Comparison of ENCODE assay signal across 8 cellular contexts in genomic region chr3:14216257-14217048, GRCh38. TPM values are rescaled to one million over a fixed set of nuclear protein-coding genes. Genes with fewer than 3 reads are reported as not detected.
DNase-seq lines count a peak whose midpoint lies in the region; ATAC-seq, FAIRE-seq and TF ChIP-seq lines count a peak whose summit lies in the region.

No MANE protein-coding gene starts in this region.

- WGBS in heart right ventricle, 2 donors, result 14 to 35% methylated on average over 22 of the region's 22 CpGs

- peaks cover 0 to 22% (median 7%) of the 10 kb centered on the region in 11 donors for H3K9me3 ChIP-seq in heart right ventricle

- peak overlapping the region in 5 of 10 donors; percentile 50 to 82 (median 60) for H3K27ac ChIP-seq in heart right ventricle

- peak; percentile 79 to 96 (median 90) for ATAC-seq in heart right ventricle
- no peak for ATAC-seq in HG02588 (IDR thresholded peaks at IDR 0.05; ENCODE audit: unreplicated experiment)

- no peaks in the 10 kb centered on the region for H3K27me3 ChIP-seq in heart right ventricle

- no peaks in the 10 kb centered on the region for H3K4me1 ChIP-seq in heart right ventricle

- peak in 8 of 9 donors; percentile 23 to 67 (median 52) for TF ChIP-seq CTCF in heart right ventricle (IDR thresholded peaks at IDR 0.05)
- TF ChIP-seq CTCF in retinal pigment epithelial cell (conservative IDR thresholded peaks at IDR 0.05; ENCODE audit: low read depth, low read length), result peak; percentile 75

- H3K36me3 ChIP-seq in heart right ventricle, result no peaks in the 10 kb centered on the region

- no peak for FAIRE-seq in GM19239 (lab: Jason Lieb, UNC)

- DNase-seq in C1 segment of cervical spinal cord (lab: John Stamatoyannopoulos, UW) (peak in 12 of 14 donors; percentile 10 to 80 (median 49)), HuH-7.5 (ENCODE audit: low spot score) (peak; percentile 72), heart right ventricle (peak; percentile 33 to 67), retinal pigment epithelial cell (ENCODE audit: low read depth) (peak; percentile 80), GM19239 (ENCODE audit: insufficient read length, low spot score) (no peak), NCI-H146 treated with DMSO at 0.1 percent for 48 hours (lab: John Stamatoyannopoulos, UW; ENCODE audit: unreplicated experiment) (no peak)
- peak; percentile 29 for DNase-seq in activated gamma-delta T cell treated with anti-CD3 and anti-CD28 coated beads, Interleukin-2, amount 50 U/mL, for 16 hours (ENCODE audit: low read depth)

- H3K4me3 ChIP-seq in heart right ventricle (peak overlapping the region in 9 of 10 donors; percentile 2 to 56 (median 47)), retinal pigment epithelial cell (ENCODE audit: low read length) (peak overlapping the region; percentile 46)

- intact Hi-C loops in heart right ventricle (cut with DNase I), result no loop called here

RNA-seq across cellular contexts. Expression of gene LSM3, which starts 37.8 kb away (rescaled TPM):
- 10 to 100 TPM; 12.4 to 18.0 (median 15.2) TPM for total RNA-seq in heart right ventricle
- polyA plus RNA-seq in heart right ventricle, result 10 to 100 TPM in 1 of 2 donors, 1 to 10 TPM in 1; 5.6 to 16.1 TPM

RNA-seq across cellular contexts. Expression of gene XPC, which starts 38.1 kb away (rescaled TPM):
- 10 to 100 TPM in 5 of 10 donors, 1 to 10 TPM in 5; 8.5 to 15.8 (median 11.3) TPM for total RNA-seq in heart right ventricle
- 1 to 10 TPM; 7.3 to 9.7 TPM for polyA plus RNA-seq in heart right ventricle

Comparison
In these comparisons a context has a peak if more than half of its experiments do, and no peak if none do; other contexts are left out.
1. DNase-seq: peak in C1 segment of cervical spinal cord (12 of 14), HuH-7.5 (single experiment), activated gamma-delta T cell treated with anti-CD3 and anti-CD28 coated beads, Interleukin-2, amount 50 U/mL, for 16 hours (single experiment), heart right ventricle (2 of 2) and retinal pigment epithelial cell (single experiment); none in GM19239 (single experiment) and NCI-H146 treated with DMSO at 0.1 percent for 48 hours (single experiment).